ENCODE assay signal across 9 cellular contexts in the genomic region with DNA sequence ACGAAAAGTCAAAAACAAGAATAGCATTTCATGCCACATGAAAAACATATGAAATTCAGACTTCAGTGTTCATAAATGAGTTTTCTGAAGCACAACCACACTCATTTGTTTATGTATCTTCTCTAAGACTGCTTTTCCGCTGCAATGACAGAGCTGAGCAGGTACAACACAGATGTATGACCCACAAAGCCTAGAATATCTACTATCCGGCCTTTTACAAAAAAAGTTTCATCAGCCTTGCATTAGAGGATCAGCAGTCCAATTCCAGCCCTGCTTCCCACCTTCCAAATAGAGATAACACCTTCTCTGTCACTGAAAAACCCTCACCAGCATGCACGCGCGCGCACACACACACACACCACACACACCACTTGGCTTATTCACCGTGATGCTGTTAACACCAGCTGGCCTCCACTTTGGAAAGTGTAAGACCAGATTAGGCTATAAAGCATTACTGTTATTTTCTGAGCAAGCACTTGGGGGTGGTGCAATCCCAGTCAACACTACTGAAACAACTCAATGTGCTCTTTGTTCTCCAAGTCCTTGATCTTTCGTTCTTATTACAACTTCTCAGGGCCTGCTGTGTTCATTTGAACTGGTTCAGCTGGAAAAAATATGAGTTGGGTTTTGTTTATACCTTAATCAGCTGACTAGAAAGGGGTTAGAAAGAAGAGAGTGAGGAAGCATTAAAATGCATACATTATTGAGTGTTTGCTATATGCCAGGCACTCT.
A peak's percentile ranks its signal among the peaks of the same experiment; 100 is the strongest.
DNase-seq lines count a peak whose midpoint lies in the region; ATAC-seq and TF ChIP-seq lines count a peak whose summit lies in the region.
"Had no signal": no experiment of that assay in that cellular context is flagged by ENCODE, and none has a peak within 500 bp of the region (broad histone marks: within the 10 kb centered on the region; RNA-seq: fewer than 3 reads in every experiment).

No MANE protein-coding gene starts in this region.

- no peaks in the 10 kb centered on the region for H3K9me3 ChIP-seq in CD8-positive, alpha-beta T cell (ENCODE audit: low read length)
- peaks cover 5% of the 10 kb centered on the region for H3K9me3 ChIP-seq in left ventricle myocardium inferior (replicated peaks)

- H3K4me1 ChIP-seq in CD8-positive, alpha-beta T cell (ENCODE audit: insufficient read depth, low read length) = peaks cover 3% of the 10 kb centered on the region
- peaks cover 23% of the 10 kb centered on the region for H3K4me1 ChIP-seq in left ventricle myocardium inferior

- no peaks in the 10 kb centered on the region for H3K27me3 ChIP-seq in CD8-positive, alpha-beta T cell (ENCODE audit: insufficient read depth, low read length)
- no peaks in the 10 kb centered on the region for H3K27me3 ChIP-seq in left ventricle myocardium inferior (ENCODE audit: low read depth)

- intact Hi-C loops in CD8-positive, alpha-beta T cell (cut with DNase I, micrococcal nuclease) = no loop called here
- intact Hi-C loops in left ventricle myocardium inferior (cut with micrococcal nuclease) = no loop called here

- POLR2A ChIA-PET in CD8-positive, alpha-beta T cell (lab: Charles Lee) = no interaction called here

- CTCF ChIA-PET in CD8-positive, alpha-beta T cell (lab: Charles Lee) = no interaction called here

- peak overlapping the region; percentile 86 for H3K27ac Mint-ChIP-seq in CD8-positive, alpha-beta T cell
- peak overlapping the region; percentile 88 for H3K27ac Mint-ChIP-seq in activated T-cell treated with anti-CD3 and anti-CD28 coated beads, Interleukin-2, amount 50 U/mL, for 72 hours
- H3K27ac Mint-ChIP-seq in immature natural killer cell = no peak overlapping the region
- H3K27ac Mint-ChIP-seq: activated naive CD8-positive, alpha-beta T cell had no signal

- ATAC-seq in CD8-positive, alpha-beta T cell = no peak
- peak; percentile 32 for ATAC-seq in HG02798 (IDR thresholded peaks at IDR 0.05; ENCODE audit: poor library complexity, unreplicated experiment)
- peak; percentile 73 to 75 for ATAC-seq in activated T-cell treated with anti-CD3 and anti-CD28 coated beads, Interleukin-2, amount 50 U/mL, for 72 hours (replicated peaks in 1 of 2)

- no peak for TF ChIP-seq CTCF in CD8-positive, alpha-beta T cell (IDR thresholded peaks at IDR 0.05)
- TF ChIP-seq CTCF in left ventricle myocardium inferior (IDR thresholded peaks at IDR 0.05; ENCODE audit: borderline replicate concordance) = no peak

- no peak overlapping the region for H3K27ac ChIP-seq in CD8-positive, alpha-beta T cell (ENCODE audit: low read depth, low read length)
- H3K27ac ChIP-seq in left ventricle myocardium inferior (replicated peaks) (peak overlapping the region; percentile 77), temporal lobe (ENCODE audit: low read depth, low read length) (peak overlapping the region; percentile 89)

- no peaks in the 10 kb centered on the region for H3K36me3 Mint-ChIP-seq in CD8-positive, alpha-beta T cell
- no peaks in the 10 kb centered on the region for H3K36me3 Mint-ChIP-seq in activated T-cell treated with anti-CD3 and anti-CD28 coated beads, Interleukin-2, amount 50 U/mL, for 72 hours (ENCODE audit: insufficient read depth in 2 of 2)
- H3K36me3 Mint-ChIP-seq in immature natural killer cell = no peaks in the 10 kb centered on the region
- H3K36me3 Mint-ChIP-seq: activated naive CD8-positive, alpha-beta T cell had no signal

- peaks cover 23% of the 10 kb centered on the region for H3K4me1 Mint-ChIP-seq in CD8-positive, alpha-beta T cell (ENCODE audit: low read depth)
- H3K4me1 Mint-ChIP-seq in activated T-cell treated with anti-CD3 and anti-CD28 coated beads, Interleukin-2, amount 50 U/mL, for 72 hours (ENCODE audit: low read depth) = peaks cover 30% of the 10 kb centered on the region
- H3K4me1 Mint-ChIP-seq in immature natural killer cell = no peaks in the 10 kb centered on the region

- H3K27me3 Mint-ChIP-seq in CD8-positive, alpha-beta T cell (ENCODE audit: low read depth) = no peaks in the 10 kb centered on the region
- no peaks in the 10 kb centered on the region for H3K27me3 Mint-ChIP-seq in activated T-cell treated with anti-CD3 and anti-CD28 coated beads, Interleukin-2, amount 50 U/mL, for 72 hours (ENCODE audit: low read depth)
- H3K27me3 Mint-ChIP-seq in immature natural killer cell (ENCODE audit: low read depth in 3 of 3) = peaks cover 0 to 8% (median 7%) of the 10 kb centered on the region in 3 donors
- H3K27me3 Mint-ChIP-seq: activated naive CD8-positive, alpha-beta T cell had no signal

- no peak overlapping the region for H3K4me3 ChIP-seq in CD8-positive, alpha-beta T cell (ENCODE audit: low read depth, low read length)
- no peak overlapping the region for H3K4me3 ChIP-seq in left ventricle myocardium inferior

- H3K36me3 ChIP-seq in CD8-positive, alpha-beta T cell (ENCODE audit: insufficient read depth, low read length) = no peaks in the 10 kb centered on the region
- H3K36me3 ChIP-seq in left ventricle myocardium inferior = no peaks in the 10 kb centered on the region

- no peak for DNase-seq in CD8-positive, alpha-beta T cell
- peak; percentile 57 to 67 for DNase-seq in activated T-cell treated with anti-CD3 and anti-CD28 coated beads, Interleukin-2, amount 50 U/mL, for 72 hours
- peak; percentile 55 for DNase-seq in left ventricle myocardium inferior
- DNase-seq in LoVo (ENCODE audit: low spot score) = no peak
- no peak for DNase-seq in immature natural killer cell
- DNase-seq in hepatic stellate cell (ENCODE audit: low spot score) = no peak

- H3K9me3 Mint-ChIP-seq in CD8-positive, alpha-beta T cell = no peaks in the 10 kb centered on the region
- no peaks in the 10 kb centered on the region for H3K9me3 Mint-ChIP-seq in activated T-cell treated with anti-CD3 and anti-CD28 coated beads, Interleukin-2, amount 50 U/mL, for 72 hours
- H3K9me3 Mint-ChIP-seq in immature natural killer cell = no peaks in the 10 kb centered on the region

- H3K4me3 Mint-ChIP-seq in CD8-positive, alpha-beta T cell = no peak overlapping the region
- H3K4me3 Mint-ChIP-seq in activated T-cell treated with anti-CD3 and anti-CD28 coated beads, Interleukin-2, amount 50 U/mL, for 72 hours = peak overlapping the region; percentile 33 to 53
- H3K4me3 Mint-ChIP-seq in immature natural killer cell = no peak overlapping the region
- H3K4me3 Mint-ChIP-seq: activated naive CD8-positive, alpha-beta T cell had no signal

Comparison
In these comparisons a context has a peak if more than half of its experiments do, and no peak if none do; other contexts are left out.
1. DNase-seq: peak in activated T-cell treated with anti-CD3 and anti-CD28 coated beads, Interleukin-2, amount 50 U/mL, for 72 hours (2 of 2) and left ventricle myocardium inferior (single experiment); none in CD8-positive, alpha-beta T cell (0 of 7), LoVo (single experiment), immature natural killer cell (0 of 3) and hepatic stellate cell (single experiment).
2. H3K27ac Mint-ChIP-seq: peak in CD8-positive, alpha-beta T cell (single experiment) and activated T-cell treated with anti-CD3 and anti-CD28 coated beads, Interleukin-2, amount 50 U/mL, for 72 hours (single experiment); none in immature natural killer cell (0 of 6).
3. H3K4me3 Mint-ChIP-seq: peak in activated T-cell treated with anti-CD3 and anti-CD28 coated beads, Interleukin-2, amount 50 U/mL, for 72 hours (2 of 2); none in CD8-positive, alpha-beta T cell (single experiment) and immature natural killer cell (0 of 5).